In genomic region chr6:31580446-31580755, GRCh38 we compare ENCODE assay signal across 1 cellular context.
TF ChIP-seq lines count a peak whose summit lies in the region.

No MANE protein-coding gene starts in this region.

TF ChIP-seq in HepG2, 621 proteins besides CTCF, POLR2A, EP300 and RAD21:
- TF ChIP-seq ZNF773 (CRISPR knock-in tag; IDR thresholded peaks at IDR 0.05; ENCODE audit: borderline replicate concordance) (no peak), THAP7 (CRISPR knock-in tag; IDR thresholded peaks at IDR 0.05) (0 out of 2 replicates have a peak, but pooled peaks have one; percentile 18), ZNF749 (CRISPR knock-in tag; IDR thresholded peaks at IDR 0.05; ENCODE audit: borderline replicate concordance) (no peak), ZIK1 (CRISPR knock-in tag; IDR thresholded peaks at IDR 0.05; ENCODE audit: borderline replicate concordance, low read depth) (no peak), ZNF3 (CRISPR knock-in tag; IDR thresholded peaks at IDR 0.05) (no peak), AHDC1 (CRISPR knock-in tag; IDR thresholded peaks at IDR 0.05; ENCODE audit: borderline replicate concordance) (no peak), CHD2 (IDR thresholded peaks at IDR 0.05; ENCODE audit: low read depth, low read length) (no peak), ZNF205 (CRISPR knock-in tag; IDR thresholded peaks at IDR 0.05) (no peak), ZNF766 (CRISPR knock-in tag; IDR thresholded peaks at IDR 0.05; ENCODE audit: borderline replicate concordance) (no peak), NKX3-1 (CRISPR knock-in tag; IDR thresholded peaks at IDR 0.05) (no peak), ZFP36L2 (CRISPR knock-in tag; IDR thresholded peaks at IDR 0.05) (no peak), FOXP1 (IDR thresholded peaks at IDR 0.05) (no peak), FOXP1 (CRISPR knock-in tag; IDR thresholded peaks at IDR 0.05) (no peak), KDM4B (CRISPR knock-in tag; IDR thresholded peaks at IDR 0.05) (no peak), PRMT3 (CRISPR knock-in tag; IDR thresholded peaks at IDR 0.05; ENCODE audit: borderline replicate concordance, low read depth) (0 out of 2 replicates have a peak, but pooled peaks have one; percentile 35), RBM39 (IDR thresholded peaks at IDR 0.05; ENCODE audit: low read depth, low read length, poor library complexity, severe bottlenecking) (no peak), SP5 (CRISPR knock-in tag; IDR thresholded peaks at IDR 0.05; ENCODE audit: borderline replicate concordance, low read depth) (no peak), TBX2 (CRISPR knock-in tag; IDR thresholded peaks at IDR 0.05; ENCODE audit: borderline replicate concordance) (no peak), REPIN1 (CRISPR knock-in tag; IDR thresholded peaks at IDR 0.05; ENCODE audit: borderline replicate concordance, low read depth) (no peak), ZNF446 (CRISPR knock-in tag; IDR thresholded peaks at IDR 0.05) (no peak), FUBP1 (CRISPR knock-in tag; IDR thresholded peaks at IDR 0.05; ENCODE audit: borderline replicate concordance) (no peak), TFDP2 (CRISPR knock-in tag; IDR thresholded peaks at IDR 0.05) (no peak), ZNF160 (CRISPR knock-in tag; IDR thresholded peaks at IDR 0.05) (no peak), BORCS8-MEF2B (CRISPR knock-in tag; IDR thresholded peaks at IDR 0.05) (no peak), CEBPG (CRISPR knock-in tag; IDR thresholded peaks at IDR 0.05) (no peak), HNRNPLL (IDR thresholded peaks at IDR 0.05; ENCODE audit: low read depth, low read length, poor library complexity, severe bottlenecking) (no peak), MED8 (CRISPR knock-in tag; IDR thresholded peaks at IDR 0.05; ENCODE audit: insufficient replicate concordance) (no peak), PCBP2 (optimal IDR thresholded peaks at IDR 0.05; ENCODE audit: low read depth, low read length, poor library complexity, severe bottlenecking) (no peak), PHB2 (IDR thresholded peaks at IDR 0.05; ENCODE audit: partially characterized antibody) (no peak), PHF20 (CRISPR knock-in tag; IDR thresholded peaks at IDR 0.05) (no peak), CCDC6 (CRISPR knock-in tag; IDR thresholded peaks at IDR 0.05) (no peak), MIXL1 (CRISPR knock-in tag; IDR thresholded peaks at IDR 0.05) (no peak), ZBTB34 (CRISPR knock-in tag; IDR thresholded peaks at IDR 0.05) (no peak), ZNF768 (CRISPR knock-in tag; IDR thresholded peaks at IDR 0.05) (no peak), HIVEP1 (CRISPR knock-in tag; IDR thresholded peaks at IDR 0.05) (no peak), ZNF20 (CRISPR knock-in tag; IDR thresholded peaks at IDR 0.05) (no peak), EZH2 (conservative IDR thresholded peaks at IDR 0.05; ENCODE audit: low read depth, low read length) (0 out of 2 replicates have a peak, but pooled peaks have one; percentile 57), TOPORS (CRISPR knock-in tag; IDR thresholded peaks at IDR 0.05) (no peak), ZNF235 (CRISPR knock-in tag; IDR thresholded peaks at IDR 0.05; ENCODE audit: borderline replicate concordance) (no peak), NAIF1 (CRISPR knock-in tag; IDR thresholded peaks at IDR 0.05; ENCODE audit: borderline replicate concordance) (0 out of 2 replicates have a peak, but pooled peaks have one; percentile 7), ZNF292 (CRISPR knock-in tag; IDR thresholded peaks at IDR 0.05; ENCODE audit: borderline replicate concordance, low read depth) (no peak), FOXA1 (IDR thresholded peaks at IDR 0.05) (no peak), FOXA1 (CRISPR knock-in tag; IDR thresholded peaks at IDR 0.05) (0 out of 2 replicates have a peak, but pooled peaks have one; percentile 1), CEBPB (IDR thresholded peaks at IDR 0.05; ENCODE audit: borderline replicate concordance, low read depth, low read length) (peak; percentile 65; the same call in 1 of the 2 replicates), SOX13 (IDR thresholded peaks at IDR 0.05) (no peak), SOX13 (CRISPR knock-in tag; conservative IDR thresholded peaks at IDR 0.05 in 1 of 2, IDR thresholded peaks at IDR 0.05 in 1 of 2) (no peak), ZFAT (CRISPR knock-in tag; conservative IDR thresholded peaks at IDR 0.05) (no peak), ARID2 (CRISPR knock-in tag; IDR thresholded peaks at IDR 0.05; ENCODE audit: borderline replicate concordance) (no peak), ZNF331 (CRISPR knock-in tag; IDR thresholded peaks at IDR 0.05) (no peak)
